Comparison of ENCODE assay signal across 25 cellular contexts in the genomic region with DNA sequence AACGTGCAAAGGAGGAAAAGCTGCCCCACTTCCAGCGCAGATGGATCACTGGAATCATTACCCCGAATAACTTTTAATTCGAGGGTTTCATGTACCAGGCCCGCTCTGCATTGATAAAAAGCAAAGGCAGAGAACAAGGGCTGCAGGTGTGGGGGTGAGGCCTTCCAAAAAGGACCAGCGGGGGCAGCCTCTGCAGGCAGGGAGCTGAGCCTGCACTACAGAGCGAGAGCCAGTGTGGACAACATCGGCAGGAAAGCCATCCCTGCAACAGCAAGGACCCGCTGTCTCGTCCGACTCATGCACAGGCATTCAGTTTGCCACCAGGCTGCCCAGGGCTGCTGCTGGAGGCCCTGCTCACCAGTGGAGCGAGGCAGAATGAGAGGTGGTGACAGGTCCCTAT. TPM values are rescaled to one million over a fixed set of nuclear protein-coding genes. Genes with fewer than 3 reads are reported as not detected.
DNase-seq lines count a peak whose midpoint lies in the region; ATAC-seq and TF ChIP-seq lines count a peak whose summit lies in the region.
"Had no signal": no experiment of that assay in that cellular context is flagged by ENCODE, and none has a peak within 500 bp of the region (broad histone marks: within the 10 kb centered on the region; RNA-seq: fewer than 3 reads in every experiment).

No MANE protein-coding gene starts in this region.

- H2AFZ ChIP-seq in DND-41 (ENCODE audit: low read depth, low read length): no peak overlapping the region
- no peak overlapping the region for H2AFZ ChIP-seq in H9 (ENCODE audit: low read length)
- H2AFZ ChIP-seq: GM23248 had no signal

- no peak overlapping the region for H2BK120ac ChIP-seq in H9 (ENCODE audit: low read depth, low read length, poor library complexity, severe bottlenecking)

- no peak overlapping the region for H3K4me3 Mint-ChIP-seq in H9
- H3K4me3 Mint-ChIP-seq: CD4-positive, alpha-beta memory T cell; IgD-negative memory B cell had no signal

- H3K4me1 Mint-ChIP-seq in H9: peaks cover 2% of the 10 kb centered on the region in 2 experiments; a peak in 1 of 4 replicates
- H3K4me1 Mint-ChIP-seq: CD4-positive, alpha-beta memory T cell had no signal

- no peak overlapping the region for H2BK20ac ChIP-seq in H9 (ENCODE audit: low read depth, low read length, poor library complexity, severe bottlenecking)

- H2BK5ac ChIP-seq in H9 (ENCODE audit: insufficient read length, low read length): no peak overlapping the region

- no peaks in the 10 kb centered on the region for H3K79me2 ChIP-seq in DND-41 (ENCODE audit: insufficient read depth, low read length)
- no peaks in the 10 kb centered on the region for H3K79me2 ChIP-seq in H9 (ENCODE audit: insufficient read depth, low read length)

- intact Hi-C loops in sigmoid colon (cut with DNase I): no loop called here

- no peak overlapping the region for H3K23ac ChIP-seq in H9 (ENCODE audit: insufficient read length, low read depth, low read length)

- H3T11ph ChIP-seq in H9 (ENCODE audit: low read length): no peak overlapping the region

- H3K36me3 Mint-ChIP-seq in H9 (ENCODE audit: insufficient read depth in 1 of 3, low read depth in 3 of 3): no peaks in the 10 kb centered on the region
- H3K36me3 Mint-ChIP-seq: CD4-positive, alpha-beta memory T cell; IgD-negative memory B cell had no signal

- no peaks in the 10 kb centered on the region for H3K23me2 ChIP-seq in H9 (ENCODE audit: insufficient read length, low read depth, low read length, poor library complexity, severe bottlenecking)

- H3K4me2 ChIP-seq in DND-41 (ENCODE audit: insufficient read depth, low read length): no peak overlapping the region
- H3K4me2 ChIP-seq in H9 (ENCODE audit: insufficient read depth, insufficient read length, low read length): no peak overlapping the region
- H3K4me2 ChIP-seq: BLaER1 had no signal

- H3K27me3 Mint-ChIP-seq in H9 (ENCODE audit: low read depth): peaks cover 14% of the 10 kb centered on the region

- H3K36me3 ChIP-seq in DND-41 (ENCODE audit: insufficient read depth, low read length): no peaks in the 10 kb centered on the region
- no peaks in the 10 kb centered on the region for H3K36me3 ChIP-seq in sigmoid colon
- H3K36me3 ChIP-seq: BLaER1 had no signal

- no peaks in the 10 kb centered on the region for H3K27me3 ChIP-seq in DND-41 (ENCODE audit: insufficient read depth, low read length, poor library complexity)
- H3K27me3 ChIP-seq in H9 (ENCODE audit: insufficient read depth, low read length): no peaks in the 10 kb centered on the region
- no peaks in the 10 kb centered on the region for H3K27me3 ChIP-seq in sigmoid colon
- H3K27me3 ChIP-seq: BLaER1 had no signal

- TF ChIP-seq POLR2A in sigmoid colon (IDR thresholded peaks at IDR 0.05): no peak

- no peak overlapping the region for H2AK5ac ChIP-seq in H9 (ENCODE audit: insufficient read length, low read length)

- no peaks in the 10 kb centered on the region for H4K20me1 ChIP-seq in DND-41 (ENCODE audit: insufficient read depth, low read length)
- no peaks in the 10 kb centered on the region for H4K20me1 ChIP-seq in H9 (ENCODE audit: control insufficient read depth, insufficient read depth, insufficient read length)
- H4K20me1 ChIP-seq: BLaER1 had no signal

- H3K79me1 ChIP-seq in H9 (ENCODE audit: insufficient read depth, low read depth, low read length, poor library complexity, severe bottlenecking): no peaks in the 10 kb centered on the region

- no peak overlapping the region for H3K14ac ChIP-seq in H9 (ENCODE audit: insufficient read depth, low read length)

- H3K18ac ChIP-seq in H9 (ENCODE audit: insufficient read length, low read depth, low read length): no peak overlapping the region

- H4K8ac ChIP-seq in H9 (replicated peaks; ENCODE audit: insufficient read length, low read depth, low read length): no peak overlapping the region

- H3K4me3 ChIP-seq in DND-41 (ENCODE audit: low read depth in 1 of 2, low read length in 2 of 2) (no peak overlapping the region), sigmoid colon (no peak overlapping the region)
- H3K4me3 ChIP-seq: BLaER1, GM23248, SK-N-MC had no signal

- H3K27ac ChIP-seq in DND-41 (ENCODE audit: low read length): no peak overlapping the region
- H3K27ac ChIP-seq in H9 (ENCODE audit: insufficient read length, low read depth, low read length): no peak overlapping the region
- H3K27ac ChIP-seq in sigmoid colon: no peak overlapping the region
- H3K27ac ChIP-seq: BLaER1, GM23248, SK-N-MC had no signal

- WGBS in H9 (ENCODE audit: extremely low coverage, insufficient read length, low lambda C conversion rate): no CpG with 5 or more reads among the region's 12 CpGs
- WGBS in sigmoid colon, 2 donors: 67 to 79% methylated on average over 12 of the region's 12 CpGs

- H3K9me3 ChIP-seq in DND-41 (ENCODE audit: insufficient read depth, low read length, severe bottlenecking) (no peaks in the 10 kb centered on the region), H9 (ENCODE audit: control insufficient read depth, low read depth, low read length) (no peaks in the 10 kb centered on the region), sigmoid colon (no peaks in the 10 kb centered on the region)
- H3K9me3 ChIP-seq: BLaER1, Caco-2 had no signal

- H3K9me3 Mint-ChIP-seq in H9: peaks cover 2 to 6% of the 10 kb centered on the region in 2 experiments; a peak in 2 of 5 replicates
- H3K9me3 Mint-ChIP-seq: IgD-negative memory B cell had no signal

- peak; percentile 20 for TF ChIP-seq CTCF in DND-41 (IDR thresholded peaks at IDR 0.05; ENCODE audit: borderline replicate concordance, extremely low read depth, low read length, poor library complexity, severe bottlenecking)
- peak; percentile 51 for TF ChIP-seq CTCF in H9 (conservative IDR thresholded peaks at IDR 0.05)
- no peak for TF ChIP-seq CTCF in sigmoid colon (IDR thresholded peaks at IDR 0.05)

- no peak overlapping the region for H2BK15ac ChIP-seq in H9 (ENCODE audit: low read depth, low read length)

- no peak for TF ChIP-seq EP300 in sigmoid colon (IDR thresholded peaks at IDR 0.05)

- H3K9ac ChIP-seq in DND-41 (ENCODE audit: low read depth, low read length) (no peak overlapping the region), H9 (ENCODE audit: extremely low read depth, insufficient read length, low read length) (no peak overlapping the region)
- H3K9ac ChIP-seq: BLaER1, GM23248 had no signal

- H3K4ac ChIP-seq in H9 (ENCODE audit: low read depth, low read length): no peak overlapping the region

- H3K27ac Mint-ChIP-seq in H9: no peak overlapping the region
- H3K27ac Mint-ChIP-seq: CD4-positive, alpha-beta memory T cell; IgD-negative memory B cell had no signal

- ATAC-seq in DND-41 (ENCODE audit: insufficient read depth, low read depth) (no peak), HG03439 (IDR thresholded peaks at IDR 0.05; ENCODE audit: unreplicated experiment) (no peak)

- H4K5ac ChIP-seq in H9 (ENCODE audit: insufficient read length, low read depth, low read length): no peak overlapping the region

- no peak overlapping the region for H2BK12ac ChIP-seq in H9 (ENCODE audit: insufficient read length, low read depth, low read length)

- H4K91ac ChIP-seq in H9 (ENCODE audit: insufficient read length, low read depth, low read length): no peak overlapping the region

- no peak overlapping the region for H3K56ac ChIP-seq in H9 (ENCODE audit: insufficient read length, low read depth, low read length)

- H3K4me1 ChIP-seq in DND-41 (ENCODE audit: insufficient read depth, low read length) (no peaks in the 10 kb centered on the region), H9 (ENCODE audit: insufficient read depth, low read length) (no peaks in the 10 kb centered on the region), sigmoid colon (no peaks in the 10 kb centered on the region)
- H3K4me1 ChIP-seq: BLaER1, Caco-2 had no signal

- DNase-seq in DND-41 (no peak), H9 (peak; percentile 47), iPS-NIHi11 (ENCODE audit: low spot score) (peak; percentile 47), sigmoid colon (peak; percentile 49), SW480 (ENCODE audit: low spot score) (no peak)
- DNase-seq in activated CD4-positive, alpha-beta T cell treated with anti-CD3 and anti-CD28 coated beads, Interleukin-2, amount 50 U/mL, for 1 hour: no peak
- DNase-seq: ACHN; Caco-2; CD4-positive, alpha-beta memory T cell; DMS153; GDM1; GM23248; MV-4-11; NCI-H1694; NCI-H2081; NCI-H2171 treated with DMSO at 0.1 percent for 48 hours; NCI-H524 treated with DMSO at 0.1 percent for 48 hours; OCI-M1; RPMI8226; SHP77 had no signal

RNA-seq across cellular contexts. Expression of a gene that starts 27.1 kb away (rescaled TPM):
- total RNA-seq in H9 (2021) (6.6 and 8.6 TPM in 2 replicates), sigmoid colon (under 1 TPM; 0.28 to 0.95 (median 0.60) TPM)
- under 1 TPM in 2 of 3 donors, not detected in 1; 0.04 to 0.60 TPM for polyA plus RNA-seq in sigmoid colon
- total RNA-seq: Caco-2, M059J had no signal
- polyA plus RNA-seq: CD4-positive, alpha-beta memory T cell; IgD-negative memory B cell had no signal

Comparison
In these comparisons a context has a peak if more than half of its experiments do, and no peak if none do; other contexts are left out.
1. DNase-seq: peak in H9 (single experiment), iPS-NIHi11 (single experiment) and sigmoid colon (single experiment); none in DND-41 (single experiment), SW480 (single experiment) and activated CD4-positive, alpha-beta T cell treated with anti-CD3 and anti-CD28 coated beads, Interleukin-2, amount 50 U/mL, for 1 hour (single experiment).
2. CTCF ChIP-seq: peak in DND-41 (single experiment) and H9 (single experiment); none in sigmoid colon (0 of 4).